9 cellular contexts compared by ENCODE assay signal in genomic region chr10:71756441-71757191, GRCh38. TPM values are rescaled to one million over a fixed set of nuclear protein-coding genes. Genes with fewer than 3 reads are reported as not detected.
DNase-seq lines count a peak whose midpoint lies in the region; ATAC-seq and TF ChIP-seq lines count a peak whose summit lies in the region.
"Had no signal": no experiment of that assay in that cellular context is flagged by ENCODE, and none has a peak within 500 bp of the region (broad histone marks: within the 10 kb centered on the region; RNA-seq: fewer than 3 reads in every experiment).

No MANE protein-coding gene starts in this region.

- H3K79me1 ChIP-seq in IMR-90 (ENCODE audit: low read depth in 1 of 2, low read length in 2 of 2), result no peaks in the 10 kb centered on the region

- H2BK120ac ChIP-seq in IMR-90 (ENCODE audit: low read depth, low read length), result no peak overlapping the region

- TF ChIP-seq POLR2A in IMR-90 (IDR thresholded peaks at IDR 0.05; ENCODE audit: low read depth, low read length), result no peak

- no peak overlapping the region for H3K18ac ChIP-seq in IMR-90 (ENCODE audit: low read depth, low read length)

- no peak overlapping the region for H3K23ac ChIP-seq in IMR-90 (ENCODE audit: low read depth, low read length)

- H3K36me3 ChIP-seq in BJ (ENCODE audit: control insufficient read depth, insufficient read depth, low read length), result peaks cover 51% of the 10 kb centered on the region
- H3K36me3 ChIP-seq in IMR-90 (ENCODE audit: control insufficient read depth, insufficient read depth, low read length), result peaks cover 10% of the 10 kb centered on the region; the same call in 1 of the 2 replicates
- peaks cover 34% of the 10 kb centered on the region for H3K36me3 ChIP-seq in osteoblast (ENCODE audit: insufficient read depth, low read length)
- H3K36me3 ChIP-seq in ascending aorta, result peaks cover 72 to 84% of the 10 kb centered on the region in 2 donors

- no peak overlapping the region for H2AK5ac ChIP-seq in IMR-90 (ENCODE audit: low read depth, low read length)

- no peak overlapping the region for H3K4me2 ChIP-seq in IMR-90 (ENCODE audit: low read depth, low read length)
- no peak overlapping the region for H3K4me2 ChIP-seq in osteoblast (ENCODE audit: insufficient read depth, low read length)

- peaks cover 19% of the 10 kb centered on the region for H3K9me1 ChIP-seq in IMR-90 (ENCODE audit: insufficient read depth, low read length)

- DNase-seq in BJ (ENCODE audit: low read depth) (peak; percentile 74), IMR-90 (no peak), osteoblast (ENCODE audit: insufficient read length, low spot score, missing footprints) (peak; percentile 71), COR-L47 (lab: John Stamatoyannopoulos, UW) (no peak), ascending aorta (ENCODE audit: low spot score in 2 of 2) (no peak), DMS153 treated with DMSO at 0.1 percent for 48 hours (lab: John Stamatoyannopoulos, UW; ENCODE audit: unreplicated experiment) (no peak)
- peak; percentile 73 for DNase-seq in central memory CD4-positive, alpha-beta T cell
- DNase-seq: MM.1S had no signal

- ATAC-seq in IMR-90 (ENCODE audit: low read depth) (no peak; the same call in 1 of the 2 replicates), GM19397 (IDR thresholded peaks at IDR 0.05; ENCODE audit: unreplicated experiment) (no peak)

- 58% methylated on average over 5 of the region's 12 CpGs; no CpG with 5 or more reads in 1 of the 2 experiments for WGBS in IMR-90 (ENCODE audit: extremely low coverage in 2 of 2, insufficient read length in 1 of 2), 2 experiments

- dilution Hi-C loops in IMR-90 (cut with HindIII; ENCODE audit: low sequenced_read_pairs, unreplicated experiment), result no loop called here

- no peak overlapping the region for H2AK9ac ChIP-seq in IMR-90 (replicated peaks; ENCODE audit: low read depth, low read length, poor library complexity)

- H4K5ac ChIP-seq in IMR-90 (ENCODE audit: low read depth, low read length), result no peak overlapping the region

- no peak overlapping the region for H3K14ac ChIP-seq in IMR-90 (replicated peaks; ENCODE audit: low read depth, low read length)

- H3K4me3 ChIP-seq in BJ (ENCODE audit: low read depth, low read length), result no peak overlapping the region
- H3K4me3 ChIP-seq in IMR-90 (ENCODE audit: insufficient read depth, low read depth, low read length), result no peak overlapping the region
- H3K4me3 ChIP-seq in osteoblast (ENCODE audit: insufficient read depth, low read length), result no peak overlapping the region
- no peak overlapping the region for H3K4me3 ChIP-seq in ascending aorta

- H3K79me2 ChIP-seq in osteoblast (ENCODE audit: insufficient read depth, low read length), result peaks cover 3% of the 10 kb centered on the region

- H3K27me3 ChIP-seq in BJ (ENCODE audit: control insufficient read depth, insufficient read depth, low read length) (no peaks in the 10 kb centered on the region), IMR-90 (ENCODE audit: control insufficient read depth, insufficient read depth, low read length) (peaks cover 3% of the 10 kb centered on the region), osteoblast (ENCODE audit: insufficient read depth, low read length) (no peaks in the 10 kb centered on the region), ascending aorta (no peaks in the 10 kb centered on the region)

- H2BK15ac ChIP-seq in IMR-90 (ENCODE audit: low read depth, low read length), result no peak overlapping the region; the same call in 2 of the 3 replicates

- POLR2A ChIA-PET in BJ (lab: Charles Lee), result no interaction called here
- POLR2A ChIA-PET in IMR-90 (lab: Charles Lee; ENCODE audit: unreplicated experiment), result no interaction called here

- no peaks in the 10 kb centered on the region for H4K20me1 ChIP-seq in IMR-90 (ENCODE audit: insufficient read depth, low read length)
- H4K20me1 ChIP-seq in osteoblast (ENCODE audit: insufficient read depth, low read length), result peaks cover 11% of the 10 kb centered on the region

- BruUV-seq in IMR-90 (replicated peaks; lab: Mats Ljungman, UMichigan), result no TSS peak

- TF ChIP-seq CTCF in BJ (IDR thresholded peaks at IDR 0.05; ENCODE audit: insufficient read depth, low read depth, low read length) (no peak), IMR-90 (conservative IDR thresholded peaks at IDR 0.05; ENCODE audit: low read depth, low read length) (no peak), osteoblast (IDR thresholded peaks at IDR 0.05; ENCODE audit: extremely low read depth, low read depth, low read length) (no peak), ascending aorta (IDR thresholded peaks at IDR 0.05) (no peak)

- H3K9me3 ChIP-seq in IMR-90 (ENCODE audit: control insufficient read depth, insufficient read depth, low read length) (no peaks in the 10 kb centered on the region), osteoblast (ENCODE audit: low read depth, low read length) (no peaks in the 10 kb centered on the region), ascending aorta (no peaks in the 10 kb centered on the region)

- no peak overlapping the region for H2AFZ ChIP-seq in IMR-90 (replicated peaks; ENCODE audit: low read length, poor library complexity)
- H2AFZ ChIP-seq in osteoblast (ENCODE audit: low read length), result no peak overlapping the region

- H3K9ac ChIP-seq in IMR-90 (ENCODE audit: low read depth, low read length), result no peak overlapping the region

- in situ Hi-C loops in IMR-90 (cut with MboI; ENCODE audit: low sequenced_read_pairs), result no loop called here

- no peak overlapping the region for H2BK5ac ChIP-seq in IMR-90 (ENCODE audit: low read depth, low read length, poor library complexity, severe bottlenecking)

- H4K91ac ChIP-seq in IMR-90 (ENCODE audit: insufficient read depth, low read depth, low read length), result no peak overlapping the region

- CTCF ChIA-PET in BJ (lab: Yijun Ruan, JAX) (interaction anchor here (0.7 to 5.5 kb wide), 10 partner anchors 9 to 140 kb away, joined by 3 to 31 read pairs (median 4); partner anchors contain the start of gene VSIR), IMR-90 (lab: Yijun Ruan, JAX) (no interaction called here)

- intact Hi-C loops in IMR-90 (cut with micrococcal nuclease), result no loop called here
- intact Hi-C loops in ascending aorta (cut with DNase I), result no loop called here

- no peak for TF ChIP-seq RAD21 in IMR-90 (IDR thresholded peaks at IDR 0.05; ENCODE audit: low read length)

- no peak overlapping the region; the same call in 1 of the 2 replicates for H3K4ac ChIP-seq in IMR-90 (ENCODE audit: low read depth, low read length)

- H3K27ac ChIP-seq in IMR-90 (ENCODE audit: insufficient read depth, low read length) (no peak overlapping the region; the same call in 1 of the 2 replicates), osteoblast (ENCODE audit: low read depth, low read length) (no peak overlapping the region), ascending aorta (no peak overlapping the region)

- peak overlapping the region; percentile 39; the same call in 1 of the 2 replicates for H2BK20ac ChIP-seq in IMR-90 (ENCODE audit: low read depth, low read length)

- H3K56ac ChIP-seq in IMR-90 (ENCODE audit: extremely low read depth, insufficient read depth, low read length), result no peak overlapping the region

- no peak overlapping the region for H4K8ac ChIP-seq in IMR-90 (ENCODE audit: low read depth in 2 of 2, low read length in 2 of 2)

- H3K4me1 ChIP-seq in IMR-90 (ENCODE audit: control insufficient read depth, insufficient read depth, low read length), result peaks cover 10% of the 10 kb centered on the region; the same call in 1 of the 2 replicates
- no peaks in the 10 kb centered on the region for H3K4me1 ChIP-seq in osteoblast (ENCODE audit: insufficient read depth, low read length)
- no peaks in the 10 kb centered on the region for H3K4me1 ChIP-seq in ascending aorta

TF ChIP-seq in IMR-90, 13 proteins besides CTCF, POLR2A, EP300 and RAD21:
- no peak for TF ChIP-seq MAZ (IDR thresholded peaks at IDR 0.05; ENCODE audit: borderline replicate concordance, low read depth, low read length)
- TF ChIP-seq USF2 (IDR thresholded peaks at IDR 0.05; ENCODE audit: low read depth, low read length), result no peak
- TF ChIP-seq CHD1 (IDR thresholded peaks at IDR 0.05; ENCODE audit: low read depth, low read length), result no peak
TF ChIP-seq in IMR-90: peak in this region for 0.

RNA-seq across cellular contexts. Expression of gene VSIR, which starts 16.7 kb away (rescaled TPM):
- polyA plus RNA-seq in BJ (2011; rRNA removed) (78.7 and 169 TPM in 2 replicates), IMR-90 (2012; rRNA removed) (23.8 and 25.1 TPM in 2 replicates)
- 49.8 and 62.7 TPM in 2 replicates for polyA minus RNA-seq in BJ (2011; rRNA and poly(A)+ RNA removed)
- total RNA-seq in IMR-90 (2012; rRNA removed) (5.0 and 5.3 TPM in 2 replicates), osteoblast (69.5 and 75.3 TPM in 2 replicates), ascending aorta (193 TPM)
- 17.6 and 24.1 TPM in 2 replicates for polyA plus RNA-seq in IMR-90 (2012; cell fraction: cytosol; rRNA removed)
- 10.6 and 25.6 TPM in 2 replicates for polyA plus RNA-seq in IMR-90 (2012; cell fraction: nucleus; rRNA removed; ENCODE audit: low replicate concordance)

RNA-seq across cellular contexts. Expression of gene C10orf105, which starts 37.0 kb away (rescaled TPM):
- polyA plus RNA-seq in BJ (2011; rRNA removed) (0.69 and 1.1 TPM in 2 replicates), IMR-90 (2012; rRNA removed) (not detected in 2 replicates)
- polyA minus RNA-seq in BJ (2011; rRNA and poly(A)+ RNA removed), result 0.57 and 0.71 TPM in 2 replicates
- total RNA-seq in IMR-90 (2012; rRNA removed) (under 0.01 TPM in 1 of 2 replicates, not detected in the other), osteoblast (under 0.01 TPM in 1 of 2 replicates, not detected in the other), ascending aorta (not detected)
- polyA plus RNA-seq in IMR-90 (2012; cell fraction: cytosol; rRNA removed), result not detected in 2 replicates
- polyA plus RNA-seq in IMR-90 (2012; cell fraction: nucleus; rRNA removed; ENCODE audit: low replicate concordance), result not detected in 2 replicates

Comparison
In these comparisons a context has a peak if more than half of its experiments do, and no peak if none do; other contexts are left out.
1. DNase-seq: peak in BJ (single experiment), central memory CD4-positive, alpha-beta T cell (single experiment) and osteoblast (single experiment); none in IMR-90 (single experiment), COR-L47 (single experiment), ascending aorta (0 of 2) and DMS153 treated with DMSO at 0.1 percent for 48 hours (single experiment).
2. RNA of gene VSIR, which starts 16.7 kb away (total RNA-seq): 193 TPM in ascending aorta (single experiment) and 69.5 to 75.3 TPM in osteoblast; 5.0 to 5.3 TPM in IMR-90; every median in the first group is over 10 times any median in the second.